In genomic region chr11:12435264-12435663, GRCh38 we compare ENCODE assay signal across 20 cellular contexts. TPM values are rescaled to one million over a fixed set of nuclear protein-coding genes. Genes with fewer than 3 reads are reported as not detected.
A peak's percentile ranks its signal among the peaks of the same experiment; 100 is the strongest.
DNase-seq lines count a peak whose midpoint lies in the region; ATAC-seq and TF ChIP-seq lines count a peak whose summit lies in the region.
"Had no signal": no experiment of that assay in that cellular context is flagged by ENCODE, and none has a peak within 500 bp of the region (broad histone marks: within the 10 kb centered on the region; RNA-seq: fewer than 3 reads in every experiment).

No MANE protein-coding gene starts in this region.

- H3K4me1 Mint-ChIP-seq in activated naive CD4-positive, alpha-beta T cell treated with anti-CD3 and anti-CD28 coated beads, Interleukin-2, amount 10 ng/mL, durations not matched to agents 7 days and 5 days: no peaks in the 10 kb centered on the region
- H3K4me1 Mint-ChIP-seq: activated naive CD8-positive, alpha-beta T cell treated with anti-CD3 and anti-CD28 coated beads, Interleukin-2, amount 50 U/mL, for 24 hours; activated T-helper 17 cell treated with anti-CD3 and anti-CD28 coated beads, Interleukin-2, amount 50 U/mL, for 72 hours; central memory CD8-positive, alpha-beta T cell had no signal

- peaks cover 5% of the 10 kb centered on the region for H3K27me3 Mint-ChIP-seq in activated naive CD4-positive, alpha-beta T cell treated with anti-CD3 and anti-CD28 coated beads, Interleukin-2, amount 10 ng/mL, durations not matched to agents 7 days and 5 days
- H3K27me3 Mint-ChIP-seq: activated naive CD8-positive, alpha-beta T cell treated with anti-CD3 and anti-CD28 coated beads, Interleukin-2, amount 50 U/mL, for 24 hours had no signal

- TF ChIP-seq POLR2A in sigmoid colon (IDR thresholded peaks at IDR 0.05): no peak

- DNase-seq in Right ventricle myocardium inferior (ENCODE audit: missing footprints): no peak
- no peak for DNase-seq in cardiac septum (ENCODE audit: low spot score)
- no peak for DNase-seq in right atrium auricular region (ENCODE audit: low spot score)
- DNase-seq in sigmoid colon: no peak
- no peak for DNase-seq in stimulated activated CD4-positive, alpha-beta T cell treated with anti-CD3 and anti-CD28 coated beads, Interleukin-1b, Interleukin-23, amount 100 ng/mL, for 48 hours
- DNase-seq in HPDE6-E6E7 (ENCODE audit: extremely low spot score): no peak
- no peak for DNase-seq in activated naive CD4-positive, alpha-beta T cell treated with anti-CD3 and anti-CD28 coated beads, Interleukin-2, amount 10 ng/mL, durations not matched to agents 7 days and 5 days
- DNase-seq: activated CD4-positive, CD25-positive, alpha-beta regulatory T cell; activated naive CD8-positive, alpha-beta T cell treated with anti-CD3 and anti-CD28 coated beads, Interleukin-2, amount 50 U/mL, for 24 hours; midbrain; NCI-H2171 treated with DMSO at 0.1 percent for 48 hours; NCI-H82; occipital lobe; PC-3; stimulated activated CD4-positive, alpha-beta T cell treated with anti-CD3 and anti-CD28 coated beads, Interleukin-4, amount 100 ng/mL, for 1 hour had no signal

- H3K4me3 Mint-ChIP-seq in activated naive CD4-positive, alpha-beta T cell treated with anti-CD3 and anti-CD28 coated beads, Interleukin-2, amount 10 ng/mL, durations not matched to agents 7 days and 5 days: no peak overlapping the region
- H3K4me3 Mint-ChIP-seq: activated naive CD8-positive, alpha-beta T cell treated with anti-CD3 and anti-CD28 coated beads, Interleukin-2, amount 50 U/mL, for 24 hours; activated T-helper 17 cell treated with anti-CD3 and anti-CD28 coated beads, Interleukin-2, amount 50 U/mL, for 72 hours; central memory CD8-positive, alpha-beta T cell had no signal

- H3K36me3 Mint-ChIP-seq in activated naive CD4-positive, alpha-beta T cell treated with anti-CD3 and anti-CD28 coated beads, Interleukin-2, amount 10 ng/mL, durations not matched to agents 7 days and 5 days: no peaks in the 10 kb centered on the region

- 80 to 83% methylated on average over 3 of the region's 3 CpGs for WGBS in sigmoid colon, 2 donors

- intact Hi-C loops in Right ventricle myocardium inferior (cut with DNase I): no loop called here
- intact Hi-C loops in cardiac septum (cut with DNase I): no loop called here
- intact Hi-C loops in sigmoid colon (cut with DNase I): no loop called here

- no peak for TF ChIP-seq CTCF in right atrium auricular region (IDR thresholded peaks at IDR 0.05)
- no peak for TF ChIP-seq CTCF in sigmoid colon (IDR thresholded peaks at IDR 0.05)

- no peak overlapping the region for H3K27ac Mint-ChIP-seq in activated naive CD4-positive, alpha-beta T cell treated with anti-CD3 and anti-CD28 coated beads, Interleukin-2, amount 10 ng/mL, durations not matched to agents 7 days and 5 days
- H3K27ac Mint-ChIP-seq: activated naive CD8-positive, alpha-beta T cell treated with anti-CD3 and anti-CD28 coated beads, Interleukin-2, amount 50 U/mL, for 24 hours; activated T-helper 17 cell treated with anti-CD3 and anti-CD28 coated beads, Interleukin-2, amount 50 U/mL, for 72 hours had no signal

- H3K4me3 ChIP-seq in right atrium auricular region (no peak overlapping the region), sigmoid colon (no peak overlapping the region)
- H3K4me3 ChIP-seq: SK-N-MC had no signal

- peak overlapping the region; percentile 73 to 89 for H3K27ac ChIP-seq in right atrium auricular region
- H3K27ac ChIP-seq in sigmoid colon: peak overlapping the region; percentile 87 to 99 (median 94)
- H3K27ac ChIP-seq: C4-2B had no signal

- ATAC-seq in Right ventricle myocardium inferior: peak; percentile 77
- ATAC-seq in HG02938 (IDR thresholded peaks at IDR 0.05; ENCODE audit: unreplicated experiment): no peak
- ATAC-seq: activated naive CD8-positive, alpha-beta T cell treated with anti-CD3 and anti-CD28 coated beads, Interleukin-2, amount 50 U/mL, for 24 hours; activated T-helper 17 cell treated with anti-CD3 and anti-CD28 coated beads, Interleukin-2, amount 50 U/mL, for 72 hours; PC-3 had no signal

- H3K36me3 ChIP-seq in right atrium auricular region (no peaks in the 10 kb centered on the region), sigmoid colon (peaks cover 0 to 4% (median 0%) of the 10 kb centered on the region in 4 donors)

- TF ChIP-seq EP300 in sigmoid colon (IDR thresholded peaks at IDR 0.05): no peak

- H3K27me3 ChIP-seq in right atrium auricular region (no peaks in the 10 kb centered on the region), sigmoid colon (no peaks in the 10 kb centered on the region)

- peaks cover 0 to 62% of the 10 kb centered on the region in 2 donors for H3K4me1 ChIP-seq in right atrium auricular region
- peaks cover 0 to 93% (median 80%) of the 10 kb centered on the region in 4 donors for H3K4me1 ChIP-seq in sigmoid colon

- CTCF ChIA-PET in activated naive CD4-positive, alpha-beta T cell treated with anti-CD3 and anti-CD28 coated beads, Interleukin-2, amount 10 ng/mL, durations not matched to agents 7 days and 5 days (lab: Charles Lee): interaction anchor here (1.4 kb wide), 1 partner anchor 104 kb away, joined by 4 read pairs; no protein-coding TSS in a partner anchor

- H3K9me3 Mint-ChIP-seq in activated naive CD4-positive, alpha-beta T cell treated with anti-CD3 and anti-CD28 coated beads, Interleukin-2, amount 10 ng/mL, durations not matched to agents 7 days and 5 days: no peaks in the 10 kb centered on the region
- H3K9me3 Mint-ChIP-seq: activated naive CD8-positive, alpha-beta T cell treated with anti-CD3 and anti-CD28 coated beads, Interleukin-2, amount 50 U/mL, for 24 hours; activated T-helper 17 cell treated with anti-CD3 and anti-CD28 coated beads, Interleukin-2, amount 50 U/mL, for 72 hours; central memory CD8-positive, alpha-beta T cell had no signal

- no peaks in the 10 kb centered on the region for H3K9me3 ChIP-seq in right atrium auricular region
- no peaks in the 10 kb centered on the region for H3K9me3 ChIP-seq in sigmoid colon

RNA-seq across cellular contexts. Expression of gene PARVA, which starts 57.9 kb away (rescaled TPM):
- total RNA-seq in Right ventricle myocardium inferior (65.3 TPM), cardiac septum (70.5 TPM), right atrium auricular region (10 to 100 TPM; 55.9 to 58.1 TPM), sigmoid colon (100 to 1,000 TPM; 110 to 195 (median 161) TPM)
- 10 to 100 TPM; 15.7 to 27.8 (median 16.8) TPM for polyA plus RNA-seq in sigmoid colon
